Comparison of ENCODE assay signal across 16 cellular contexts in genomic region chr21:34126691-34127090, GRCh38. TPM values are rescaled to one million over a fixed set of nuclear protein-coding genes. Genes with fewer than 3 reads are reported as not detected.
DNase-seq lines count a peak whose midpoint lies in the region; ATAC-seq and TF ChIP-seq lines count a peak whose summit lies in the region.
"Had no signal": no experiment of that assay in that cellular context is flagged by ENCODE, and none has a peak within 500 bp of the region (broad histone marks: within the 10 kb centered on the region; RNA-seq: fewer than 3 reads in every experiment).

No MANE protein-coding gene starts in this region.

- peaks cover 6% of the 10 kb centered on the region for H3K9me3 Mint-ChIP-seq in activated naive CD8-positive, alpha-beta T cell treated with anti-CD3 and anti-CD28 coated beads for 36 hours
- H3K9me3 Mint-ChIP-seq: immature natural killer cell; stimulated activated memory B cell treated with anti-CD40 and anti-IgM and Interleukin-4, amounts not matched to agents 10 μg/mL and 1 μg/mL and 100 μg/mL, for 72 hours had no signal

- peaks cover 75% of the 10 kb centered on the region for H3K4me1 Mint-ChIP-seq in activated naive CD8-positive, alpha-beta T cell treated with anti-CD3 and anti-CD28 coated beads for 36 hours

- no peaks in the 10 kb centered on the region for H3K27me3 Mint-ChIP-seq in activated naive CD8-positive, alpha-beta T cell treated with anti-CD3 and anti-CD28 coated beads for 36 hours
- H3K27me3 Mint-ChIP-seq: activated CD4-positive, alpha-beta memory T cell treated with anti-CD3 and anti-CD28 coated beads for 36 hours; stimulated activated memory B cell treated with anti-CD40 and anti-IgM and Interleukin-4, amounts not matched to agents 10 μg/mL and 1 μg/mL and 100 μg/mL, for 72 hours had no signal

- TF ChIP-seq EP300 in sigmoid colon (IDR thresholded peaks at IDR 0.05), result no peak

- H3K27ac Mint-ChIP-seq in activated naive CD8-positive, alpha-beta T cell treated with anti-CD3 and anti-CD28 coated beads for 36 hours, result peak overlapping the region; percentile 40
- H3K27ac Mint-ChIP-seq: activated CD4-positive, alpha-beta memory T cell treated with anti-CD3 and anti-CD28 coated beads for 36 hours; stimulated activated memory B cell treated with anti-CD40 and anti-IgM and Interleukin-4, amounts not matched to agents 10 μg/mL and 1 μg/mL and 100 μg/mL, for 72 hours had no signal

- H3K27me3 ChIP-seq in sigmoid colon (no peaks in the 10 kb centered on the region), right lobe of liver (no peaks in the 10 kb centered on the region)

- H3K36me3 ChIP-seq in sigmoid colon, result peaks cover 0 to 14% (median 0%) of the 10 kb centered on the region in 4 donors
- peaks cover 0 to 7% (median 0%) of the 10 kb centered on the region in 4 donors for H3K36me3 ChIP-seq in right lobe of liver

- H3K9me3 ChIP-seq in sigmoid colon, result no peaks in the 10 kb centered on the region
- H3K9me3 ChIP-seq in right lobe of liver, result no peaks in the 10 kb centered on the region

- peaks cover 67% of the 10 kb centered on the region for H3K36me3 Mint-ChIP-seq in activated naive CD8-positive, alpha-beta T cell treated with anti-CD3 and anti-CD28 coated beads for 36 hours

- no peak for TF ChIP-seq CTCF in fibroblast of mammary gland (conservative IDR thresholded peaks at IDR 0.05; ENCODE audit: control insufficient read depth, insufficient read depth, low read depth, low read length)
- TF ChIP-seq CTCF in sigmoid colon (IDR thresholded peaks at IDR 0.05), result no peak
- no peak for TF ChIP-seq CTCF in right lobe of liver (IDR thresholded peaks at IDR 0.05)

- no peak overlapping the region for H3K4me3 Mint-ChIP-seq in activated naive CD8-positive, alpha-beta T cell treated with anti-CD3 and anti-CD28 coated beads for 36 hours
- H3K4me3 Mint-ChIP-seq: activated CD4-positive, alpha-beta memory T cell treated with anti-CD3 and anti-CD28 coated beads for 36 hours; immature natural killer cell; stimulated activated memory B cell treated with anti-CD40 and anti-IgM and Interleukin-4, amounts not matched to agents 10 μg/mL and 1 μg/mL and 100 μg/mL, for 72 hours had no signal

- H3K4me3 ChIP-seq in fibroblast of mammary gland (ENCODE audit: control insufficient read depth, low read depth, low read length), result no peak overlapping the region
- H3K4me3 ChIP-seq in sigmoid colon, result no peak overlapping the region
- no peak overlapping the region for H3K4me3 ChIP-seq in right lobe of liver

- H3K4me1 ChIP-seq in sigmoid colon (peaks cover 0 to 86% (median 83%) of the 10 kb centered on the region in 4 donors), right lobe of liver (peaks cover 0 to 15% (median 3%) of the 10 kb centered on the region in 4 donors)

- TF ChIP-seq POLR2A in sigmoid colon (IDR thresholded peaks at IDR 0.05) (no peak), right lobe of liver (IDR thresholded peaks at IDR 0.05) (no peak)

- DNase-seq in ELR (ENCODE audit: low read depth) (peak; percentile 75), fibroblast of mammary gland (ENCODE audit: low read depth) (peak; percentile 83), sigmoid colon (peak; percentile 79), right lobe of liver (no peak), NCI-H187 (lab: John Stamatoyannopoulos, UW) (no peak)
- DNase-seq in activated naive CD8-positive, alpha-beta T cell treated with anti-CD3 and anti-CD28 coated beads for 36 hours, result no peak
- DNase-seq: activated CD4-positive, alpha-beta memory T cell treated with anti-CD3 and anti-CD28 coated beads for 36 hours; immature natural killer cell; Kasumi-1; NCI-H2029 treated with DMSO at 0.1 percent for 48 hours; SHP77; stimulated activated CD4-positive, alpha-beta T cell treated with anti-CD3 and anti-CD28 coated beads, Interleukin-4, amount 100 ng/mL, for 24 hours; T1000 had no signal

- intact Hi-C loops in sigmoid colon (cut with DNase I), result loop anchor here (5.0 kb wide), 2 partner anchors 179 to 204 kb away; no protein-coding TSS in a partner anchor
- intact Hi-C loops in right lobe of liver (cut with DNase I), result no loop called here

- no peak for ATAC-seq in right lobe of liver
- ATAC-seq in SK-N-SH treated with all-trans-retinoic acid at 6 μM for 48 hours, result no peak
- ATAC-seq: stimulated activated memory B cell treated with anti-CD40 and anti-IgM and Interleukin-4, amounts not matched to agents 10 μg/mL and 1 μg/mL and 100 μg/mL, for 72 hours had no signal

- peak overlapping the region; percentile 51 to 89 (median 80) for H3K27ac ChIP-seq in sigmoid colon
- no peak overlapping the region for H3K27ac ChIP-seq in right lobe of liver
- H3K27ac ChIP-seq: C4-2B had no signal

- WGBS in sigmoid colon, 2 donors, result 76 to 84% methylated on average over 5 of the region's 5 CpGs
- 84% methylated on average over 3 of the region's 5 CpGs for WGBS in right lobe of liver (ENCODE audit: insufficient coverage, low coverage, low lambda C conversion rate, missing lambda C conversion rate)

TF ChIP-seq in SK-N-SH treated with all-trans-retinoic acid at 6 μM for 48 hours, 23 proteins besides CTCF, POLR2A, EP300 and RAD21:
- TF ChIP-seq ARNTL (CRISPR knock-in tag; IDR thresholded peaks at IDR 0.05; ENCODE audit: borderline replicate concordance, low read depth), result no peak
- TF ChIP-seq ZFP30 (CRISPR knock-in tag; IDR thresholded peaks at IDR 0.05), result no peak
- TF ChIP-seq PATZ1 (CRISPR knock-in tag; IDR thresholded peaks at IDR 0.05; ENCODE audit: borderline replicate concordance), result no peak
- TF ChIP-seq BACH2 (CRISPR knock-in tag; IDR thresholded peaks at IDR 0.05; ENCODE audit: borderline replicate concordance), result no peak
- TF ChIP-seq TSHZ2 (CRISPR knock-in tag; IDR thresholded peaks at IDR 0.05), result no peak
- TF ChIP-seq ZNF70 (CRISPR knock-in tag; IDR thresholded peaks at IDR 0.05), result no peak
- no peak for TF ChIP-seq OSR1 (CRISPR knock-in tag; IDR thresholded peaks at IDR 0.05)
- TF ChIP-seq ZFP3 (CRISPR knock-in tag; IDR thresholded peaks at IDR 0.05), result no peak
- no peak for TF ChIP-seq ZNF8 (CRISPR knock-in tag; IDR thresholded peaks at IDR 0.05)
- TF ChIP-seq CREB5 (CRISPR knock-in tag; IDR thresholded peaks at IDR 0.05; ENCODE audit: low read depth), result no peak

RNA-seq across cellular contexts. Expression of gene MRPS6, which starts 53.3 kb away (rescaled TPM):
- 100 to 1,000 TPM; 107 to 116 TPM for total RNA-seq in activated naive CD8-positive, alpha-beta T cell treated with anti-CD3 and anti-CD28 coated beads for 36 hours
- total RNA-seq in sigmoid colon (10 to 100 TPM; 41.0 to 95.8 (median 70.7) TPM), right lobe of liver (10 to 100 TPM; 16.0 to 30.0 (median 24.5) TPM)
- 100 to 1,000 TPM in 1 of 3 donors, 10 to 100 TPM in 2; 60.0 to 118 (median 88.3) TPM for polyA plus RNA-seq in sigmoid colon

RNA-seq across cellular contexts. Expression of gene SLC5A3, which starts 53.3 kb away (rescaled TPM):
- 10 to 100 TPM; 12.4 to 12.7 TPM for total RNA-seq in activated naive CD8-positive, alpha-beta T cell treated with anti-CD3 and anti-CD28 coated beads for 36 hours
- total RNA-seq in sigmoid colon (10 to 100 TPM; 20.6 to 41.8 (median 22.7) TPM), right lobe of liver (10 to 100 TPM in 3 of 6 experiments, 1 to 10 TPM in 3; 8.0 to 12.7 (median 10.1) TPM)
- polyA plus RNA-seq in sigmoid colon, result 1 to 10 TPM in 2 of 3 donors, under 1 TPM in 1; 0.60 to 3.6 (median 1.2) TPM

Comparison
In these comparisons a context has a peak if more than half of its experiments do, and no peak if none do; other contexts are left out.
1. DNase-seq: peak in ELR (single experiment), fibroblast of mammary gland (single experiment) and sigmoid colon (single experiment); none in activated naive CD8-positive, alpha-beta T cell treated with anti-CD3 and anti-CD28 coated beads for 36 hours (single experiment), right lobe of liver (0 of 3) and NCI-H187 (0 of 2).
2. H3K27ac ChIP-seq: peak in sigmoid colon (4 of 4); none in right lobe of liver (0 of 3).